22 cellular contexts compared by ENCODE assay signal in genomic region chr22:46399625-46400024, GRCh38.
DNase-seq lines count a peak whose midpoint lies in the region; ATAC-seq and TF ChIP-seq lines count a peak whose summit lies in the region.
"Had no signal": no experiment of that assay in that cellular context is flagged by ENCODE, and none has a peak within 500 bp of the region (broad histone marks: within the 10 kb centered on the region; RNA-seq: fewer than 3 reads in every experiment).

No MANE protein-coding gene starts in this region.

- no peak overlapping the region for H3K9ac ChIP-seq in BLaER1
- H3K9ac ChIP-seq in BLaER1 treated with 17β-estradiol and CSF1 and Interleukin-3, amounts not matched to agents 10 nM and 100 nM, result no peak overlapping the region

- TF ChIP-seq CTCF in VCaP (conservative IDR thresholded peaks at IDR 0.05), result 0 out of 2 replicates have a peak, but pooled peaks have one; percentile 6
- no peak for TF ChIP-seq CTCF in GM20000 (IDR thresholded peaks at IDR 0.05; ENCODE audit: extremely low read depth, missing control alignments)
- TF ChIP-seq CTCF in adrenal gland (IDR thresholded peaks at IDR 0.05), result no peak

- H3K4me2 ChIP-seq in BLaER1, result peak overlapping the region; percentile 53; the same call in 1 of the 2 replicates
- peak overlapping the region in 7 of 11 experiments; percentile 33 to 64 (median 42); a peak in 11 of 22 replicates for H3K4me2 ChIP-seq in BLaER1 treated with 17β-estradiol and CSF1 and Interleukin-3, amounts not matched to agents 10 nM and 100 nM

- WGBS in adrenal gland, 4 donors, result 82 to 92% (median 90%) methylated on average over 5 to 11 of the region's 11 CpGs

- H3K36me3 ChIP-seq in BLaER1 (no peaks in the 10 kb centered on the region), adrenal gland (replicated peaks in 1 of 2) (no peaks in the 10 kb centered on the region)
- peaks cover 0 to 4% (median 0%) of the 10 kb centered on the region in 11 experiments; a peak in 1 of 22 replicates for H3K36me3 ChIP-seq in BLaER1 treated with 17β-estradiol and CSF1 and Interleukin-3, amounts not matched to agents 10 nM and 100 nM
- H3K36me3 ChIP-seq: BE2C had no signal

- intact Hi-C loops in adrenal gland (cut with DNase I), result no loop called here

- no peak for ATAC-seq in GM18861 (IDR thresholded peaks at IDR 0.05; ENCODE audit: unreplicated experiment)

- no peaks in the 10 kb centered on the region for H4K20me1 ChIP-seq in BLaER1
- H4K20me1 ChIP-seq in BLaER1 treated with 17β-estradiol and CSF1 and Interleukin-3, amounts not matched to agents 10 nM and 100 nM, result peaks cover 0 to 4% (median 0%) of the 10 kb centered on the region in 11 experiments; a peak in 1 of 22 replicates

- DNase-seq in left kidney (ENCODE audit: low read depth, low spot score) (peak; percentile 22), MV-4-11 (lab: John Stamatoyannopoulos, UW) (no peak), GM20000 (ENCODE audit: low spot score) (no peak), adrenal gland (no peak)
- DNase-seq: 8988T; ACHN; BE2C; C1 segment of cervical spinal cord; CD4-positive, alpha-beta memory T cell; CD8-positive, alpha-beta memory T cell; COR-L47; DMS 273 treated with DMSO at 0.1 percent for 48 hours; DMS153; DMS53; DMS79; DND-41; EL; GDM1 had no signal

- H3K27ac ChIP-seq in BLaER1 (no peak overlapping the region), VCaP (no peak overlapping the region), adrenal gland (no peak overlapping the region)
- H3K27ac ChIP-seq in BLaER1 treated with 17β-estradiol and CSF1 and Interleukin-3, amounts not matched to agents 10 nM and 100 nM, result no peak overlapping the region

- no peak for TF ChIP-seq POLR2A in adrenal gland (IDR thresholded peaks at IDR 0.05)

- no peaks in the 10 kb centered on the region for H3K27me3 ChIP-seq in BLaER1
- no peaks in the 10 kb centered on the region for H3K27me3 ChIP-seq in BLaER1 treated with 17β-estradiol and CSF1 and Interleukin-3, amounts not matched to agents 10 nM and 100 nM
- no peaks in the 10 kb centered on the region for H3K27me3 ChIP-seq in adrenal gland
- H3K27me3 ChIP-seq: BE2C had no signal

- H3K9me3 ChIP-seq in BLaER1 (no peaks in the 10 kb centered on the region), adrenal gland (replicated peaks in 1 of 3) (no peaks in the 10 kb centered on the region)
- H3K9me3 ChIP-seq in BLaER1 treated with 17β-estradiol and CSF1 and Interleukin-3, amounts not matched to agents 10 nM and 100 nM (replicated peaks in 1 of 11), result no peaks in the 10 kb centered on the region
- H3K9me3 ChIP-seq: BE2C had no signal

- no peak overlapping the region for H3K4me3 ChIP-seq in BLaER1
- H3K4me3 ChIP-seq in BLaER1 treated with 17β-estradiol and CSF1 and Interleukin-3, amounts not matched to agents 10 nM and 100 nM, result no peak overlapping the region
- H3K4me3 ChIP-seq in adrenal gland, result no peak overlapping the region

- H3K4me1 ChIP-seq in BLaER1, result peaks cover 28% of the 10 kb centered on the region
- H3K4me1 ChIP-seq in BLaER1 treated with 17β-estradiol and CSF1 and Interleukin-3, amounts not matched to agents 10 nM and 100 nM, result peaks cover 0 to 26% (median 11%) of the 10 kb centered on the region in 10 experiments; a peak in 15 of 20 replicates
- no peaks in the 10 kb centered on the region for H3K4me1 ChIP-seq in adrenal gland (replicated peaks in 1 of 2)
- H3K4me1 ChIP-seq: BE2C had no signal
